Comparison of ENCODE assay signal across 22 cellular contexts in the genomic region with DNA sequence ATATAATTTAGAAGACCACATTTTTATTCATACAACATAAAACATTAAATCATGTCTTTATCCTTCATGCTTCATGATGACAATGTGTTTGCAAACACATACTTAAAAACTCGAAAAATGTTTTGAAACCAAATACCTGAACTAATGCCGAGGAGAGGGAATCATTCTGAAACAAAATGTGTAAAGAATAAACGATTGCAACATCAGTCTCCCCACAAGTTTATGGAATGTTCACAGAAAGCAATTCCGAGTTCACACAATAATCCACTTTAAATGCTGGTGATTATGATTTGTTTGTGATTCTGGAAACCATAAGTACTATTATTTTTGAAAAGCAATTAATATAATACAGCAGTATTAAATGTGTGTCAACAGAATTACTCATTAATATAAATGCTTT.
A peak's percentile ranks its signal among the peaks of the same experiment; 100 is the strongest.
DNase-seq lines count a peak whose midpoint lies in the region; ATAC-seq, FAIRE-seq and TF ChIP-seq lines count a peak whose summit lies in the region.
"Had no signal": no experiment of that assay in that cellular context is flagged by ENCODE, and none has a peak within 500 bp of the region (broad histone marks: within the 10 kb centered on the region; RNA-seq: fewer than 3 reads in every experiment).

No MANE protein-coding gene starts in this region.

- CTCF ChIA-PET in HepG2 (lab: Yijun Ruan, JAX; ENCODE audit: low intra/inter-chr PET ratio, low total read pairs) = no interaction called here

- ATAC-seq in HepG2 (no peak), right lobe of liver (no peak), gastroesophageal sphincter (peak; percentile 48), HG02610 (IDR thresholded peaks at IDR 0.05; ENCODE audit: unreplicated experiment) (no peak)
- ATAC-seq: CD8-positive, alpha-beta T cell; Right ventricle myocardium inferior had no signal

- BruUV-seq in HepG2 (replicated peaks; lab: Mats Ljungman, UMichigan) = no TSS peak

- no peak overlapping the region for H3K4me2 ChIP-seq in HepG2 (ENCODE audit: low read depth, low read length)

- H3K36me3 ChIP-seq in HepG2 (replicated peaks in 1 of 2; ENCODE audit: control insufficient read depth in 1 of 2, insufficient read depth in 2 of 2, low read length in 2 of 2) = no peaks in the 10 kb centered on the region
- H3K36me3 ChIP-seq in right lobe of liver = no peaks in the 10 kb centered on the region
- no peaks in the 10 kb centered on the region for H3K36me3 ChIP-seq in gastroesophageal sphincter
- H3K36me3 ChIP-seq: HAP-1 had no signal

- TF ChIP-seq CTCF in HepG2 (CRISPR knock-in tag; IDR thresholded peaks at IDR 0.05) (no peak), right lobe of liver (IDR thresholded peaks at IDR 0.05) (no peak), gastroesophageal sphincter (IDR thresholded peaks at IDR 0.05) (no peak)

- no peak overlapping the region for H2AFZ ChIP-seq in HepG2 (ENCODE audit: low read length)

- in situ Hi-C loops in HepG2 (cut with HindIII; ENCODE audit: extremely low pct_ligation_motif_present, low pct_unique_long_range_greater_than_20kb) = no loop called here

- WGBS in HepG2 (ENCODE audit: low lambda C conversion rate) = under 1% methylated on average over 4 of the region's 4 CpGs
- WGBS in right lobe of liver (ENCODE audit: insufficient coverage, low coverage, low lambda C conversion rate, missing lambda C conversion rate) = 14% methylated on average over 4 of the region's 4 CpGs
- 20 to 31% methylated on average over 4 of the region's 4 CpGs for WGBS in gastroesophageal sphincter (ENCODE audit: low coverage in 1 of 2), 2 donors

- no peak for TF ChIP-seq EP300 in HepG2 (IDR thresholded peaks at IDR 0.05; ENCODE audit: low read depth in 2 of 2, low read length in 2 of 2)
- no peak for TF ChIP-seq EP300 in HepG2 (CRISPR knock-in tag; IDR thresholded peaks at IDR 0.05; ENCODE audit: borderline replicate concordance)
- no peak for TF ChIP-seq EP300 in gastroesophageal sphincter (IDR thresholded peaks at IDR 0.05)

- H3K9ac ChIP-seq in HepG2 (ENCODE audit: insufficient read depth, low read depth, low read length) = no peak overlapping the region

- no peak overlapping the region for H3K4me3 ChIP-seq in HepG2 (replicated peaks in 1 of 3; ENCODE audit: insufficient read depth in 1 of 3, low read depth in 2 of 3, low read length in 3 of 3)
- no peak overlapping the region for H3K4me3 ChIP-seq in right lobe of liver
- no peak overlapping the region for H3K4me3 ChIP-seq in gastroesophageal sphincter
- H3K4me3 ChIP-seq: HAP-1 had no signal

- no peak for TF ChIP-seq POLR2A in HepG2 (IDR thresholded peaks at IDR 0.05; ENCODE audit: insufficient read depth in 1 of 2, low read depth in 2 of 2, low read length in 2 of 2)
- TF ChIP-seq POLR2A in right lobe of liver (IDR thresholded peaks at IDR 0.05) = no peak
- no peak for TF ChIP-seq POLR2A in gastroesophageal sphincter (IDR thresholded peaks at IDR 0.05)

- DNase-seq in HepG2 (ENCODE audit: low spot score) = no peak
- DNase-seq in right lobe of liver = no peak
- peak; percentile 37 for DNase-seq in dedifferentiated amniotic fluid mesenchymal stem cell (ENCODE audit: extremely low spot score)
- DNase-seq in NCI-H2107 (lab: John Stamatoyannopoulos, UW) = no peak
- no peak for DNase-seq in SHP77 treated with DMSO at 0.1 percent for 48 hours (lab: John Stamatoyannopoulos, UW)
- DNase-seq in germinal center (ENCODE audit: low spot score) = no peak
- DNase-seq: ACHN; AML-193; C1 segment of cervical spinal cord; CD8-positive, alpha-beta T cell; GF-D8; Kasumi-1; NCI-H1694 treated with DMSO at 0.1 percent for 48 hours; NCI-H446 treated with DMSO at 0.1 percent for 48 hours; NCI-H526 treated with DMSO at 0.1 percent for 48 hours; OCI-M1 had no signal

- no peak for FAIRE-seq in HepG2 (lab: Jason Lieb, UNC)
- FAIRE-seq: HTR-8/SVneo had no signal

- intact Hi-C loops in HepG2 (cut with micrococcal nuclease; ENCODE audit: unreplicated experiment) = no loop called here
- intact Hi-C loops in right lobe of liver (cut with DNase I) = no loop called here

- H3K79me2 ChIP-seq in HepG2 (ENCODE audit: insufficient read depth, low read length) = no peaks in the 10 kb centered on the region

- no peaks in the 10 kb centered on the region for H3K9me3 ChIP-seq in HepG2 (ENCODE audit: low read length)
- no peaks in the 10 kb centered on the region for H3K9me3 ChIP-seq in right lobe of liver
- H3K9me3 ChIP-seq in gastroesophageal sphincter = no peaks in the 10 kb centered on the region
- H3K9me3 ChIP-seq: HAP-1 had no signal

- TF ChIP-seq RAD21 in HepG2 (CRISPR knock-in tag; IDR thresholded peaks at IDR 0.05) = no peak

- H3K4me1 ChIP-seq in HepG2 (ENCODE audit: insufficient read depth, low read length) (no peaks in the 10 kb centered on the region), right lobe of liver (no peaks in the 10 kb centered on the region), gastroesophageal sphincter (peaks cover 3 to 28% (median 3%) of the 10 kb centered on the region in 3 donors)
- H3K4me1 ChIP-seq: HAP-1 had no signal

- no peaks in the 10 kb centered on the region for H4K20me1 ChIP-seq in HepG2 (ENCODE audit: insufficient read depth, low read length)

- POLR2A ChIA-PET in HepG2 (lab: Yijun Ruan, JAX) = no interaction called here

- H3K27me3 ChIP-seq in HepG2 (ENCODE audit: control insufficient read depth in 1 of 2, insufficient read depth in 2 of 2, low read length in 2 of 2) (no peaks in the 10 kb centered on the region; a peak in 1 of 5 replicates), right lobe of liver (no peaks in the 10 kb centered on the region), gastroesophageal sphincter (no peaks in the 10 kb centered on the region)

- H3K27ac ChIP-seq in HepG2 (ENCODE audit: extremely low read length, insufficient read depth, low read length) = no peak overlapping the region
- no peak overlapping the region for H3K27ac ChIP-seq in right lobe of liver
- peak overlapping the region in 2 of 4 donors; percentile 21 to 48 for H3K27ac ChIP-seq in gastroesophageal sphincter
- H3K27ac ChIP-seq: 22Rv1 had no signal

TF ChIP-seq in HepG2, 621 proteins besides CTCF, POLR2A, EP300 and RAD21:
- TF ChIP-seq CEBPB (IDR thresholded peaks at IDR 0.05; ENCODE audit: borderline replicate concordance, low read depth, low read length) = peak; percentile 44; the same call in 1 of the 2 replicates
- no peak for TF ChIP-seq MLLT10 (CRISPR knock-in tag; IDR thresholded peaks at IDR 0.05)
